Comparison of ENCODE assay signal across 1 cellular context in genomic region chr2:234497592-234498023, GRCh38.
TF ChIP-seq lines count a peak whose summit lies in the region.

No MANE protein-coding gene starts in this region.

TF ChIP-seq in K562, 482 proteins besides CTCF, POLR2A, EP300 and RAD21 (continued from another document):
- TF ChIP-seq HES1 (IDR thresholded peaks at IDR 0.05; ENCODE audit: low read depth) (no peak), CHD7 (IDR thresholded peaks at IDR 0.05; ENCODE audit: low read depth, low read length) (no peak), E4F1 (CRISPR knock-in tag; IDR thresholded peaks at IDR 0.05; ENCODE audit: borderline replicate concordance) (no peak), CEBPZ (IDR thresholded peaks at IDR 0.05; ENCODE audit: borderline replicate concordance, low read depth, low read length) (no peak), SRSF9 (IDR thresholded peaks at IDR 0.05; ENCODE audit: borderline replicate concordance, low read depth, low read length) (no peak), SAP30 (IDR thresholded peaks at IDR 0.05; ENCODE audit: borderline replicate concordance, insufficient read depth, low read depth, low read length, poor library complexity, severe bottlenecking) (no peak), TAF1 (IDR thresholded peaks at IDR 0.05; ENCODE audit: control insufficient read depth, extremely low read depth, insufficient read depth, low read length, severe bottlenecking) (no peak)
- TF ChIP-seq, protein P1, sequence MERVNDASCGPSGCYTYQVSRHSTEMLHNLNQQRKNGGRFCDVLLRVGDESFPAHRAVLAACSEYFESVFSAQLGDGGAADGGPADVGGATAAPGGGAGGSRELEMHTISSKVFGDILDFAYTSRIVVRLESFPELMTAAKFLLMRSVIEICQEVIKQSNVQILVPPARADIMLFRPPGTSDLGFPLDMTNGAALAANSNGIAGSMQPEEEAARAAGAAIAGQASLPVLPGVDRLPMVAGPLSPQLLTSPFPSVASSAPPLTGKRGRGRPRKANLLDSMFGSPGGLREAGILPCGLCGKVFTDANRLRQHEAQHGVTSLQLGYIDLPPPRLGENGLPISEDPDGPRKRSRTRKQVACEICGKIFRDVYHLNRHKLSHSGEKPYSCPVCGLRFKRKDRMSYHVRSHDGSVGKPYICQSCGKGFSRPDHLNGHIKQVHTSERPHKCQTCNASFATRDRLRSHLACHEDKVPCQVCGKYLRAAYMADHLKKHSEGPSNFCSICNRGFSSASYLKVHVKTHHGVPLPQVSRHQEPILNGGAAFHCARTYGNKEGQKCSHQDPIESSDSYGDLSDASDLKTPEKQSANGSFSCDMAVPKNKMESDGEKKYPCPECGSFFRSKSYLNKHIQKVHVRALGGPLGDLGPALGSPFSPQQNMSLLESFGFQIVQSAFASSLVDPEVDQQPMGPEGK (CRISPR knock-in tag; IDR thresholded peaks at IDR 0.05; ENCODE audit: borderline replicate concordance): no peak
- TF ChIP-seq, protein P2, sequence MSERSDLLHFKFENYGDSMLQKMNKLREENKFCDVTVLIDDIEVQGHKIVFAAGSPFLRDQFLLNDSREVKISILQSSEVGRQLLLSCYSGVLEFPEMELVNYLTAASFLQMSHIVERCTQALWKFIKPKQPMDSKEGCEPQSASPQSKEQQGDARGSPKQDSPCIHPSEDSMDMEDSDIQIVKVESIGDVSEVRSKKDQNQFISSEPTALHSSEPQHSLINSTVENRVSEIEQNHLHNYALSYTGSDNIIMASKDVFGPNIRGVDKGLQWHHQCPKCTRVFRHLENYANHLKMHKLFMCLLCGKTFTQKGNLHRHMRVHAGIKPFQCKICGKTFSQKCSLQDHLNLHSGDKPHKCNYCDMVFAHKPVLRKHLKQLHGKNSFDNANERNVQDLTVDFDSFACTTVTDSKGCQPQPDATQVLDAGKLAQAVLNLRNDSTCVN (CRISPR knock-in tag; IDR thresholded peaks at IDR 0.05): no peak
